Comparison of ENCODE assay signal across 1 cellular context in the genomic region with DNA sequence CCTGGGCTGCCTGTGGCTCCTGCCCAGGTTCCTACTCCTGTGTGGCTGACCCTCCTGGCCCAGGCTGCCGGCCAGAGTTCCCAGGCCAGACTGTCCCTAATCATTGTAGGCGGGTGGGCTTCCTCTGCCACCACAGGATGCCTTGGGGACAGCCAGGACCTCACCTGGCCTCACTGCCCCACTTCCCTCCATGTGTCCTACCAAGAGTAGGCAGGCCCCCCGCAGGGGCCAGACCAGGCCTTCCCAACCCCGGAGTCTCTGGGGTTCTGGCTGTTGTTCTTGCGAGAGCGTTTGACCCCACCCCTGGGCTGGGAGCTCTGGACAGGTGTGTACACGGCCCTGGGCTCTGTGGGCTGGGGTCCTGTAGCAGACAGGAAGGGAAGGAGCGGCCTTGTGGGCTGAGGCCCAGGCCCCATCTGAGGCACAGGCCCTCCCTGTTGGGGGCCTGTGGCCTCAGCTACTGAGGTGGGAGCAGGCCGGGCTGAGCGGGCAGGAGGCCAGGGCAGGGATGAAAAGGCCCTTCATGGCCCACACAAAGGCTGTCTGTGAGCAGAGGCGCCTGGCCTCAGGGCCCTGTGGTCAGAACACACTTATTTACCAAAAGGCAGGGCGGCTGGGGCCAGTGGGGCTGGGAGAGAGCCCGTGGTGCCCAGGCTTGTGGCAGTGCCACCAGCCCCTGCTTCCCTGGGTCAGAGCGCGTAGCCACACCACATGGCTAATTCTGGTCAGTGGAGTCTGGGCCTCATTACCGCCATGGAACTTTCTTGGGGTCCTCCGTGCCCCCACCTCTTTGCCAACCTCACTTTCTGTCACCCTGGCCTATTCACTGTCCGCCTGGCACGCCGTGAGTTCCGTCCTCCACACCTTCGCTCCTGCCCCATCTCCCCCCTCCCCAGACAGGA.
TF ChIP-seq lines count a peak whose summit lies in the region.

No MANE protein-coding gene starts in this region.

TF ChIP-seq in HepG2, 621 proteins besides CTCF, POLR2A, EP300 and RAD21 (continued from another document and continues in another):
- TF ChIP-seq, protein P1, sequence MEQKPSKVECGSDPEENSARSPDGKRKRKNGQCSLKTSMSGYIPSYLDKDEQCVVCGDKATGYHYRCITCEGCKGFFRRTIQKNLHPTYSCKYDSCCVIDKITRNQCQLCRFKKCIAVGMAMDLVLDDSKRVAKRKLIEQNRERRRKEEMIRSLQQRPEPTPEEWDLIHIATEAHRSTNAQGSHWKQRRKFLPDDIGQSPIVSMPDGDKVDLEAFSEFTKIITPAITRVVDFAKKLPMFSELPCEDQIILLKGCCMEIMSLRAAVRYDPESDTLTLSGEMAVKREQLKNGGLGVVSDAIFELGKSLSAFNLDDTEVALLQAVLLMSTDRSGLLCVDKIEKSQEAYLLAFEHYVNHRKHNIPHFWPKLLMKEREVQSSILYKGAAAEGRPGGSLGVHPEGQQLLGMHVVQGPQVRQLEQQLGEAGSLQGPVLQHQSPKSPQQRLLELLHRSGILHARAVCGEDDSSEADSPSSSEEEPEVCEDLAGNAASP (CRISPR knock-in tag; IDR thresholded peaks at IDR 0.05; ENCODE audit: borderline replicate concordance), result peak; percentile 88; the same call in 1 of the 2 replicates
- TF ChIP-seq, protein P2, sequence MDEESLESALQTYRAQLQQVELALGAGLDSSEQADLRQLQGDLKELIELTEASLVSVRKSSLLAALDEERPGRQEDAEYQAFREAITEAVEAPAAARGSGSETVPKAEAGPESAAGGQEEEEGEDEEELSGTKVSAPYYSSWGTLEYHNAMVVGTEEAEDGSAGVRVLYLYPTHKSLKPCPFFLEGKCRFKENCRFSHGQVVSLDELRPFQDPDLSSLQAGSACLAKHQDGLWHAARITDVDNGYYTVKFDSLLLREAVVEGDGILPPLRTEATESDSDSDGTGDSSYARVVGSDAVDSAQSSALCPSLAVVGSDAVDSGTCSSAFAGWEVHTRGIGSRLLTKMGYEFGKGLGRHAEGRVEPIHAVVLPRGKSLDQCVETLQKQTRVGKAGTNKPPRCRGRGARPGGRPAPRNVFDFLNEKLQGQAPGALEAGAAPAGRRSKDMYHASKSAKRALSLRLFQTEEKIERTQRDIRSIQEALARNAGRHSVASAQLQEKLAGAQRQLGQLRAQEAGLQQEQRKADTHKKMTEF (CRISPR knock-in tag; IDR thresholded peaks at IDR 0.05), result peak; percentile 53; the same call in 1 of the 2 replicates
- TF ChIP-seq ZSCAN21 (CRISPR knock-in tag; IDR thresholded peaks at IDR 0.05; ENCODE audit: borderline replicate concordance) (no peak), SALL1 (CRISPR knock-in tag; IDR thresholded peaks at IDR 0.05) (peak; percentile 63), ZNF749 (CRISPR knock-in tag; IDR thresholded peaks at IDR 0.05; ENCODE audit: borderline replicate concordance) (no peak), SMYD3 (CRISPR knock-in tag; IDR thresholded peaks at IDR 0.05) (peak; percentile 82; the same call in 1 of the 2 replicates), HDAC2 (CRISPR knock-in tag; IDR thresholded peaks at IDR 0.05) (peak; percentile 83), TEAD3 (CRISPR knock-in tag; optimal IDR thresholded peaks at IDR 0.05; ENCODE audit: borderline replicate concordance) (peak; percentile 43), ZNF510 (CRISPR knock-in tag; IDR thresholded peaks at IDR 0.05; ENCODE audit: low read depth) (peak; percentile 94; the same call in 1 of the 2 replicates), TAF15 (IDR thresholded peaks at IDR 0.05; ENCODE audit: low read depth, low read length, poor library complexity, severe bottlenecking) (peak; percentile 57), ZNF674 (CRISPR knock-in tag; IDR thresholded peaks at IDR 0.05; ENCODE audit: low read depth) (no peak), RXRA (CRISPR knock-in tag; IDR thresholded peaks at IDR 0.05) (peak; percentile 89), ZNF850 (CRISPR knock-in tag; conservative IDR thresholded peaks at IDR 0.05) (no peak), ZNF552 (CRISPR knock-in tag; IDR thresholded peaks at IDR 0.05; ENCODE audit: borderline replicate concordance) (peak; percentile 72; the same call in 1 of the 2 replicates), KMT2A (CRISPR knock-in tag; IDR thresholded peaks at IDR 0.05) (no peak), ZNF121 (CRISPR knock-in tag; IDR thresholded peaks at IDR 0.05) (peak; percentile 70; the same call in 1 of the 2 replicates), CCAR2 (optimal IDR thresholded peaks at IDR 0.05; ENCODE audit: low read depth, low read length) (no peak), ZNF567 (CRISPR knock-in tag; IDR thresholded peaks at IDR 0.05; ENCODE audit: borderline replicate concordance) (no peak), DNMT1 (CRISPR knock-in tag; IDR thresholded peaks at IDR 0.05) (no peak), HNF4G (IDR thresholded peaks at IDR 0.05; ENCODE audit: borderline replicate concordance, low read depth, low read length) (peak; percentile 46; the same call in 1 of the 2 replicates), HNF4G (CRISPR knock-in tag; IDR thresholded peaks at IDR 0.05; ENCODE audit: borderline replicate concordance, low read depth) (peak; percentile 72; the same call in 1 of the 2 replicates), MTA1 (CRISPR knock-in tag; IDR thresholded peaks at IDR 0.05; ENCODE audit: borderline replicate concordance) (peak; percentile 91; the same call in 1 of the 2 replicates), ZNF782 (CRISPR knock-in tag; IDR thresholded peaks at IDR 0.05; ENCODE audit: borderline replicate concordance) (no peak), BRCA1 (CRISPR knock-in tag; IDR thresholded peaks at IDR 0.05) (no peak), LCORL (IDR thresholded peaks at IDR 0.05) (peak; percentile 74), LCORL (CRISPR knock-in tag; IDR thresholded peaks at IDR 0.05) (peak; percentile 80), MED13 (CRISPR knock-in tag; IDR thresholded peaks at IDR 0.05) (peak; percentile 1; the same call in 1 of the 2 replicates), PHF20 (CRISPR knock-in tag; IDR thresholded peaks at IDR 0.05) (peak; percentile 46), KLF6 (CRISPR knock-in tag; IDR thresholded peaks at IDR 0.05) (no peak), PRMT3 (CRISPR knock-in tag; IDR thresholded peaks at IDR 0.05; ENCODE audit: borderline replicate concordance, low read depth) (no peak), SMC3 (IDR thresholded peaks at IDR 0.05; ENCODE audit: low read length) (no peak)
- TF ChIP-seq, protein P3, sequence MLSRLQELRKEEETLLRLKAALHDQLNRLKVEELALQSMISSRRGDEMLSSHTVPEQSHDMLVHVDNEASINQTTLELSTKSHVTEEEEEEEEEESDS (CRISPR knock-in tag; IDR thresholded peaks at IDR 0.05; ENCODE audit: borderline replicate concordance), result peak; percentile 64
- TF ChIP-seq, protein P4, sequence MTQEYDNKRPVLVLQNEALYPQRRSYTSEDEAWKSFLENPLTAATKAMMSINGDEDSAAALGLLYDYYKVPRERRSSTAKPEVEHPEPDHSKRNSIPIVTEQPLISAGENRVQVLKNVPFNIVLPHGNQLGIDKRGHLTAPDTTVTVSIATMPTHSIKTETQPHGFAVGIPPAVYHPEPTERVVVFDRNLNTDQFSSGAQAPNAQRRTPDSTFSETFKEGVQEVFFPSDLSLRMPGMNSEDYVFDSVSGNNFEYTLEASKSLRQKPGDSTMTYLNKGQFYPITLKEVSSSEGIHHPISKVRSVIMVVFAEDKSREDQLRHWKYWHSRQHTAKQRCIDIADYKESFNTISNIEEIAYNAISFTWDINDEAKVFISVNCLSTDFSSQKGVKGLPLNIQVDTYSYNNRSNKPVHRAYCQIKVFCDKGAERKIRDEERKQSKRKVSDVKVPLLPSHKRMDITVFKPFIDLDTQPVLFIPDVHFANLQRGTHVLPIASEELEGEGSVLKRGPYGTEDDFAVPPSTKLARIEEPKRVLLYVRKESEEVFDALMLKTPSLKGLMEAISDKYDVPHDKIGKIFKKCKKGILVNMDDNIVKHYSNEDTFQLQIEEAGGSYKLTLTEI (CRISPR knock-in tag; conservative IDR thresholded peaks at IDR 0.05), result no peak
- TF ChIP-seq, protein P5, sequence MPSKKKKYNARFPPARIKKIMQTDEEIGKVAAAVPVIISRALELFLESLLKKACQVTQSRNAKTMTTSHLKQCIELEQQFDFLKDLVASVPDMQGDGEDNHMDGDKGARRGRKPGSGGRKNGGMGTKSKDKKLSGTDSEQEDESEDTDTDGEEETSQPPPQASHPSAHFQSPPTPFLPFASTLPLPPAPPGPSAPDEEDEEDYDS (CRISPR knock-in tag; IDR thresholded peaks at IDR 0.05), result peak; percentile 47
- TF ChIP-seq, protein P6, sequence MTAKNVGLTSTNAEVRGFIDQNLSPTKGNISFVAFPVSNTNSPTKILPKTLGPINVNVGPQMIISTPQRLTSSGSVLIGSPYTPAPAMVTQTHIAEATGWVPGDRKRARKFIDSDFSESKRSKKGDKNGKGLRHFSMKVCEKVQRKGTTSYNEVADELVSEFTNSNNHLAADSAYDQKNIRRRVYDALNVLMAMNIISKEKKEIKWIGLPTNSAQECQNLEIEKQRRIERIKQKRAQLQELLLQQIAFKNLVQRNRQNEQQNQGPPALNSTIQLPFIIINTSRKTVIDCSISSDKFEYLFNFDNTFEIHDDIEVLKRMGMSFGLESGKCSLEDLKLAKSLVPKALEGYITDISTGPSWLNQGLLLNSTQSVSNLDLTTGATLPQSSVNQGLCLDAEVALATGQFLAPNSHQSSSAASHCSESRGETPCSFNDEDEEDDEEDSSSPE (CRISPR knock-in tag; IDR thresholded peaks at IDR 0.05), result peak; percentile 38; the same call in 1 of the 2 replicates
- TF ChIP-seq, protein P7, sequence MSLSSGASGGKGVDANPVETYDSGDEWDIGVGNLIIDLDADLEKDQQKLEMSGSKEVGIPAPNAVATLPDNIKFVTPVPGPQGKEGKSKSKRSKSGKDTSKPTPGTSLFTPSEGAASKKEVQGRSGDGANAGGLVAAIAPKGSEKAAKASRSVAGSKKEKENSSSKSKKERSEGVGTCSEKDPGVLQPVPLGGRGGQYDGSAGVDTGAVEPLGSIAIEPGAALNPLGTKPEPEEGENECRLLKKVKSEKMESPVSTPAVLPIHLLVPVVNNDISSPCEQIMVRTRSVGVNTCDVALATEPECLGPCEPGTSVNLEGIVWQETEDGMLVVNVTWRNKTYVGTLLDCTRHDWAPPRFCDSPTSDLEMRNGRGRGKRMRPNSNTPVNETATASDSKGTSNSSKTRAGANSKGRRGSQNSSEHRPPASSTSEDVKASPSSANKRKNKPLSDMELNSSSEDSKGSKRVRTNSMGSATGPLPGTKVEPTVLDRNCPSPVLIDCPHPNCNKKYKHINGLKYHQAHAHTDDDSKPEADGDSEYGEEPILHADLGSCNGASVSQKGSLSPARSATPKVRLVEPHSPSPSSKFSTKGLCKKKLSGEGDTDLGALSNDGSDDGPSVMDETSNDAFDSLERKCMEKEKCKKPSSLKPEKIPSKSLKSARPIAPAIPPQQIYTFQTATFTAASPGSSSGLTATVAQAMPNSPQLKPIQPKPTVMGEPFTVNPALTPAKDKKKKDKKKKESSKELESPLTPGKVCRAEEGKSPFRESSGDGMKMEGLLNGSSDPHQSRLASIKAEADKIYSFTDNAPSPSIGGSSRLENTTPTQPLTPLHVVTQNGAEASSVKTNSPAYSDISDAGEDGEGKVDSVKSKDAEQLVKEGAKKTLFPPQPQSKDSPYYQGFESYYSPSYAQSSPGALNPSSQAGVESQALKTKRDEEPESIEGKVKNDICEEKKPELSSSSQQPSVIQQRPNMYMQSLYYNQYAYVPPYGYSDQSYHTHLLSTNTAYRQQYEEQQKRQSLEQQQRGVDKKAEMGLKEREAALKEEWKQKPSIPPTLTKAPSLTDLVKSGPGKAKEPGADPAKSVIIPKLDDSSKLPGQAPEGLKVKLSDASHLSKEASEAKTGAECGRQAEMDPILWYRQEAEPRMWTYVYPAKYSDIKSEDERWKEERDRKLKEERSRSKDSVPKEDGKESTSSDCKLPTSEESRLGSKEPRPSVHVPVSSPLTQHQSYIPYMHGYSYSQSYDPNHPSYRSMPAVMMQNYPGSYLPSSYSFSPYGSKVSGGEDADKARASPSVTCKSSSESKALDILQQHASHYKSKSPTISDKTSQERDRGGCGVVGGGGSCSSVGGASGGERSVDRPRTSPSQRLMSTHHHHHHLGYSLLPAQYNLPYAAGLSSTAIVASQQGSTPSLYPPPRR (CRISPR knock-in tag; IDR thresholded peaks at IDR 0.05; ENCODE audit: borderline replicate concordance), result peak; percentile 79; the same call in 1 of the 2 replicates
- TF ChIP-seq, protein P8, sequence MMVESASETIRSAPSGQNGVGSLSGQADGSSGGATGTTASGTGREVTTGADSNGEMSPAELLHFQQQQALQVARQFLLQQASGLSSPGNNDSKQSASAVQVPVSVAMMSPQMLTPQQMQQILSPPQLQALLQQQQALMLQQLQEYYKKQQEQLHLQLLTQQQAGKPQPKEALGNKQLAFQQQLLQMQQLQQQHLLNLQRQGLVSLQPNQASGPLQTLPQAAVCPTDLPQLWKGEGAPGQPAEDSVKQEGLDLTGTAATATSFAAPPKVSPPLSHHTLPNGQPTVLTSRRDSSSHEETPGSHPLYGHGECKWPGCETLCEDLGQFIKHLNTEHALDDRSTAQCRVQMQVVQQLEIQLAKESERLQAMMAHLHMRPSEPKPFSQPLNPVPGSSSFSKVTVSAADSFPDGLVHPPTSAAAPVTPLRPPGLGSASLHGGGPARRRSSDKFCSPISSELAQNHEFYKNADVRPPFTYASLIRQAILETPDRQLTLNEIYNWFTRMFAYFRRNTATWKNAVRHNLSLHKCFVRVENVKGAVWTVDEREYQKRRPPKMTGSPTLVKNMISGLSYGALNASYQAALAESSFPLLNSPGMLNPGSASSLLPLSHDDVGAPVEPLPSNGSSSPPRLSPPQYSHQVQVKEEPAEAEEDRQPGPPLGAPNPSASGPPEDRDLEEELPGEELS (CRISPR knock-in tag; IDR thresholded peaks at IDR 0.05), result peak; percentile 77
- TF ChIP-seq, protein P9, sequence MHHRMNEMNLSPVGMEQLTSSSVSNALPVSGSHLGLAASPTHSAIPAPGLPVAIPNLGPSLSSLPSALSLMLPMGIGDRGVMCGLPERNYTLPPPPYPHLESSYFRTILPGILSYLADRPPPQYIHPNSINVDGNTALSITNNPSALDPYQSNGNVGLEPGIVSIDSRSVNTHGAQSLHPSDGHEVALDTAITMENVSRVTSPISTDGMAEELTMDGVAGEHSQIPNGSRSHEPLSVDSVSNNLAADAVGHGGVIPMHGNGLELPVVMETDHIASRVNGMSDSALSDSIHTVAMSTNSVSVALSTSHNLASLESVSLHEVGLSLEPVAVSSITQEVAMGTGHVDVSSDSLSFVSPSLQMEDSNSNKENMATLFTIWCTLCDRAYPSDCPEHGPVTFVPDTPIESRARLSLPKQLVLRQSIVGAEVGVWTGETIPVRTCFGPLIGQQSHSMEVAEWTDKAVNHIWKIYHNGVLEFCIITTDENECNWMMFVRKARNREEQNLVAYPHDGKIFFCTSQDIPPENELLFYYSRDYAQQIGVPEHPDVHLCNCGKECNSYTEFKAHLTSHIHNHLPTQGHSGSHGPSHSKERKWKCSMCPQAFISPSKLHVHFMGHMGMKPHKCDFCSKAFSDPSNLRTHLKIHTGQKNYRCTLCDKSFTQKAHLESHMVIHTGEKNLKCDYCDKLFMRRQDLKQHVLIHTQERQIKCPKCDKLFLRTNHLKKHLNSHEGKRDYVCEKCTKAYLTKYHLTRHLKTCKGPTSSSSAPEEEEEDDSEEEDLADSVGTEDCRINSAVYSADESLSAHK (CRISPR knock-in tag; IDR thresholded peaks at IDR 0.05; ENCODE audit: borderline replicate concordance), result no peak
- TF ChIP-seq, protein P10, sequence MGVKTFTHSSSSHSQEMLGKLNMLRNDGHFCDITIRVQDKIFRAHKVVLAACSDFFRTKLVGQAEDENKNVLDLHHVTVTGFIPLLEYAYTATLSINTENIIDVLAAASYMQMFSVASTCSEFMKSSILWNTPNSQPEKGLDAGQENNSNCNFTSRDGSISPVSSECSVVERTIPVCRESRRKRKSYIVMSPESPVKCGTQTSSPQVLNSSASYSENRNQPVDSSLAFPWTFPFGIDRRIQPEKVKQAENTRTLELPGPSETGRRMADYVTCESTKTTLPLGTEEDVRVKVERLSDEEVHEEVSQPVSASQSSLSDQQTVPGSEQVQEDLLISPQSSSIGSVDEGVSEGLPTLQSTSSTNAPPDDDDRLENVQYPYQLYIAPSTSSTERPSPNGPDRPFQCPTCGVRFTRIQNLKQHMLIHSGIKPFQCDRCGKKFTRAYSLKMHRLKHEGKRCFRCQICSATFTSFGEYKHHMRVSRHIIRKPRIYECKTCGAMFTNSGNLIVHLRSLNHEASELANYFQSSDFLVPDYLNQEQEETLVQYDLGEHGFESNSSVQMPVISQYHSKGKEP (CRISPR knock-in tag; IDR thresholded peaks at IDR 0.05), result no peak
